Comparison of ENCODE assay signal across 10 cellular contexts in genomic region chr17:82726427-82726826, GRCh38. TPM values are rescaled to one million over a fixed set of nuclear protein-coding genes. Genes with fewer than 3 reads are reported as not detected.
"Had no signal": no experiment of that assay in that cellular context is flagged by ENCODE, and none has a peak within 500 bp of the region (broad histone marks: within the 10 kb centered on the region; RNA-seq: fewer than 3 reads in every experiment).

No MANE protein-coding gene starts in this region.

- H2AFZ ChIP-seq: GM23248 had no signal

- H3K9ac ChIP-seq: GM23248 had no signal

- H3K4me1 ChIP-seq: HAP-1 had no signal

- FAIRE-seq: HTR-8/SVneo had no signal

- H3K4me3 ChIP-seq: GM23248, HAP-1 had no signal

- H3K9me3 ChIP-seq: HAP-1 had no signal

- H3K27ac ChIP-seq: GM23248 had no signal

- DNase-seq: GM23248, GOT3, H7, HFFc6, KG1 had no signal

- ATAC-seq: HCT116 had no signal

RNA-seq across cellular contexts. Expression of gene FN3K, which starts 9.0 kb away (rescaled TPM):
- total RNA-seq: H4 had no signal
- polyA plus RNA-seq: IgD-negative memory B cell had no signal
